In the genomic region with DNA sequence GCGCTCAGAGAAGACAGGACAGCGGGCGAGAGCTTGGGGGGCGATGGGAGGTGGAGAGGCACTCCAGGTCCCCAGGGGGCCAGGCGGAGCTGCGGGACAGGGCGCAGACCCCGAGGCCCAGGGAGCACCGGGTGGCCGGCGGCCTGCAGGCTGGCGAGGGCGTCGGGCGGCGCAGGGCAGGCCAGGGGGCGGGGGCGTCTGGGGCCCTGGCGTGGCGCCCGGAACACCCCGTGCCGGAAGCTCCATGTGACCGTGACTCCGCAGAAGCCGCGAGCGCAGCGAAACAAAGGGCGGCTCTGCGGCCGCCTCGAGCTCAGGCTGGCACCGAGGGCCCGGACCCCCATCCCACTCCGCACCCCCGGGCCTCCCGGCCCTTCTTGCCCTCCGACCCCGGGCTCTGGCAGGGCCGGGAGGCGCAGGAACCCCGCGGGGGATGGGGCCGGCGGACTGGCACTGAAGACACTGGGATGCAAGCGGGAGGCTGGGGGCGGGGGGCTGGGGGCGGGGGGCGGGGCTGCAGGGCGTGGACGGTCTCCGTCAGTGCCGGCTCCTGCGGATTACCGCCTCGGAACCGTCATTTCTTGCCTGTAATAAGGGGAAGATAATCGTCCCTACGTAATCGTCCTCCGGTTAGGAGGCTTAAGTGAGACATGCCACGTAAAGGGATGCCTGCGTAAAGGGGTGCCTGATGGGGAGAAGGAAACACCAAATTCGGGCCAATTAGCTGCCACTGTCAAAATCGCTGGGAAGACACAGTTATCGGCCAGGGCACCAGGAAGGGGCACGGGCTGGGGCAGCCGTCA, we compare ENCODE assay signal across 1 cellular context.
TF ChIP-seq lines count a peak whose summit lies in the region.

No MANE protein-coding gene starts in this region.

TF ChIP-seq in SK-N-SH, 30 proteins besides CTCF, POLR2A, EP300 and RAD21 (continued from another document):
- TF ChIP-seq, protein P1, sequence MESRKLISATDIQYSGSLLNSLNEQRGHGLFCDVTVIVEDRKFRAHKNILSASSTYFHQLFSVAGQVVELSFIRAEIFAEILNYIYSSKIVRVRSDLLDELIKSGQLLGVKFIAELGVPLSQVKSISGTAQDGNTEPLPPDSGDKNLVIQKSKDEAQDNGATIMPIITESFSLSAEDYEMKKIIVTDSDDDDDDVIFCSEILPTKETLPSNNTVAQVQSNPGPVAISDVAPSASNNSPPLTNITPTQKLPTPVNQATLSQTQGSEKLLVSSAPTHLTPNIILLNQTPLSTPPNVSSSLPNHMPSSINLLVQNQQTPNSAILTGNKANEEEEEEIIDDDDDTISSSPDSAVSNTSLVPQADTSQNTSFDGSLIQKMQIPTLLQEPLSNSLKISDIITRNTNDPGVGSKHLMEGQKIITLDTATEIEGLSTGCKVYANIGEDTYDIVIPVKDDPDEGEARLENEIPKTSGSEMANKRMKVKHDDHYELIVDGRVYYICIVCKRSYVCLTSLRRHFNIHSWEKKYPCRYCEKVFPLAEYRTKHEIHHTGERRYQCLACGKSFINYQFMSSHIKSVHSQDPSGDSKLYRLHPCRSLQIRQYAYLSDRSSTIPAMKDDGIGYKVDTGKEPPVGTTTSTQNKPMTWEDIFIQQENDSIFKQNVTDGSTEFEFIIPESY (IDR thresholded peaks at IDR 0.05; ENCODE audit: borderline replicate concordance, low read depth): no peak
- TF ChIP-seq MEF2A (IDR thresholded peaks at IDR 0.05; ENCODE audit: borderline replicate concordance, low read depth) (no peak), TCF12 (IDR thresholded peaks at IDR 0.05) (no peak), CHD2 (IDR thresholded peaks at IDR 0.05; ENCODE audit: low read length, partially characterized antibody) (peak; percentile 43), YY1 (IDR thresholded peaks at IDR 0.05; ENCODE audit: low read depth) (no peak), TEAD4 (IDR thresholded peaks at IDR 0.05; ENCODE audit: borderline replicate concordance, insufficient read depth) (no peak), FOXJ3 (CRISPR knock-in tag; IDR thresholded peaks at IDR 0.05) (no peak), RXRA (IDR thresholded peaks at IDR 0.05; ENCODE audit: borderline replicate concordance, low read depth) (no peak), FOXM1 (IDR thresholded peaks at IDR 0.05; ENCODE audit: low read depth) (no peak), TAF1 (IDR thresholded peaks at IDR 0.05; ENCODE audit: borderline replicate concordance, low read depth, low read length) (no peak), SMC3 (IDR thresholded peaks at IDR 0.05; ENCODE audit: low read depth, low read length) (no peak), SIN3A (IDR thresholded peaks at IDR 0.05; ENCODE audit: borderline replicate concordance, low read depth, low read length) (no peak)
- TF ChIP-seq, protein P2, sequence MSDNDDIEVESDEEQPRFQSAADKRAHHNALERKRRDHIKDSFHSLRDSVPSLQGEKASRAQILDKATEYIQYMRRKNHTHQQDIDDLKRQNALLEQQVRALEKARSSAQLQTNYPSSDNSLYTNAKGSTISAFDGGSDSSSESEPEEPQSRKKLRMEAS (IDR thresholded peaks at IDR 0.05; ENCODE audit: low read depth): peak; percentile 95
- TF ChIP-seq, protein P3, sequence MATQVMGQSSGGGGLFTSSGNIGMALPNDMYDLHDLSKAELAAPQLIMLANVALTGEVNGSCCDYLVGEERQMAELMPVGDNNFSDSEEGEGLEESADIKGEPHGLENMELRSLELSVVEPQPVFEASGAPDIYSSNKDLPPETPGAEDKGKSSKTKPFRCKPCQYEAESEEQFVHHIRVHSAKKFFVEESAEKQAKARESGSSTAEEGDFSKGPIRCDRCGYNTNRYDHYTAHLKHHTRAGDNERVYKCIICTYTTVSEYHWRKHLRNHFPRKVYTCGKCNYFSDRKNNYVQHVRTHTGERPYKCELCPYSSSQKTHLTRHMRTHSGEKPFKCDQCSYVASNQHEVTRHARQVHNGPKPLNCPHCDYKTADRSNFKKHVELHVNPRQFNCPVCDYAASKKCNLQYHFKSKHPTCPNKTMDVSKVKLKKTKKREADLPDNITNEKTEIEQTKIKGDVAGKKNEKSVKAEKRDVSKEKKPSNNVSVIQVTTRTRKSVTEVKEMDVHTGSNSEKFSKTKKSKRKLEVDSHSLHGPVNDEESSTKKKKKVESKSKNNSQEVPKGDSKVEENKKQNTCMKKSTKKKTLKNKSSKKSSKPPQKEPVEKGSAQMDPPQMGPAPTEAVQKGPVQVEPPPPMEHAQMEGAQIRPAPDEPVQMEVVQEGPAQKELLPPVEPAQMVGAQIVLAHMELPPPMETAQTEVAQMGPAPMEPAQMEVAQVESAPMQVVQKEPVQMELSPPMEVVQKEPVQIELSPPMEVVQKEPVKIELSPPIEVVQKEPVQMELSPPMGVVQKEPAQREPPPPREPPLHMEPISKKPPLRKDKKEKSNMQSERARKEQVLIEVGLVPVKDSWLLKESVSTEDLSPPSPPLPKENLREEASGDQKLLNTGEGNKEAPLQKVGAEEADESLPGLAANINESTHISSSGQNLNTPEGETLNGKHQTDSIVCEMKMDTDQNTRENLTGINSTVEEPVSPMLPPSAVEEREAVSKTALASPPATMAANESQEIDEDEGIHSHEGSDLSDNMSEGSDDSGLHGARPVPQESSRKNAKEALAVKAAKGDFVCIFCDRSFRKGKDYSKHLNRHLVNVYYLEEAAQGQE (IDR thresholded peaks at IDR 0.05; ENCODE audit: low read depth, low read length): no peak; the same call in 1 of the 2 replicates
- TF ChIP-seq, protein P4, sequence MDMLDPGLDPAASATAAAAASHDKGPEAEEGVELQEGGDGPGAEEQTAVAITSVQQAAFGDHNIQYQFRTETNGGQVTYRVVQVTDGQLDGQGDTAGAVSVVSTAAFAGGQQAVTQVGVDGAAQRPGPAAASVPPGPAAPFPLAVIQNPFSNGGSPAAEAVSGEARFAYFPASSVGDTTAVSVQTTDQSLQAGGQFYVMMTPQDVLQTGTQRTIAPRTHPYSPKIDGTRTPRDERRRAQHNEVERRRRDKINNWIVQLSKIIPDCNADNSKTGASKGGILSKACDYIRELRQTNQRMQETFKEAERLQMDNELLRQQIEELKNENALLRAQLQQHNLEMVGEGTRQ (IDR thresholded peaks at IDR 0.05; ENCODE audit: borderline replicate concordance, low read depth, low read length): peak; percentile 33; the same call in 1 of the 2 replicates
- TF ChIP-seq, protein P5, sequence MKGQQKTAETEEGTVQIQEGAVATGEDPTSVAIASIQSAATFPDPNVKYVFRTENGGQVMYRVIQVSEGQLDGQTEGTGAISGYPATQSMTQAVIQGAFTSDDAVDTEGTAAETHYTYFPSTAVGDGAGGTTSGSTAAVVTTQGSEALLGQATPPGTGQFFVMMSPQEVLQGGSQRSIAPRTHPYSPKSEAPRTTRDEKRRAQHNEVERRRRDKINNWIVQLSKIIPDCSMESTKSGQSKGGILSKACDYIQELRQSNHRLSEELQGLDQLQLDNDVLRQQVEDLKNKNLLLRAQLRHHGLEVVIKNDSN (IDR thresholded peaks at IDR 0.05; ENCODE audit: borderline replicate concordance, low read depth): peak; percentile 80
- TF ChIP-seq, protein P6, sequence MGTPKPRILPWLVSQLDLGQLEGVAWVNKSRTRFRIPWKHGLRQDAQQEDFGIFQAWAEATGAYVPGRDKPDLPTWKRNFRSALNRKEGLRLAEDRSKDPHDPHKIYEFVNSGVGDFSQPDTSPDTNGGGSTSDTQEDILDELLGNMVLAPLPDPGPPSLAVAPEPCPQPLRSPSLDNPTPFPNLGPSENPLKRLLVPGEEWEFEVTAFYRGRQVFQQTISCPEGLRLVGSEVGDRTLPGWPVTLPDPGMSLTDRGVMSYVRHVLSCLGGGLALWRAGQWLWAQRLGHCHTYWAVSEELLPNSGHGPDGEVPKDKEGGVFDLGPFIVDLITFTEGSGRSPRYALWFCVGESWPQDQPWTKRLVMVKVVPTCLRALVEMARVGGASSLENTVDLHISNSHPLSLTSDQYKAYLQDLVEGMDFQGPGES (IDR thresholded peaks at IDR 0.05; ENCODE audit: low read depth, low read length): no peak
